Comparison of ENCODE assay signal across 10 cellular contexts in genomic region chr14:51507556-51508511, GRCh38.
DNase-seq lines count a peak whose midpoint lies in the region; ATAC-seq and TF ChIP-seq lines count a peak whose summit lies in the region.
"Had no signal": no experiment of that assay in that cellular context is flagged by ENCODE, and none has a peak within 500 bp of the region (broad histone marks: within the 10 kb centered on the region; RNA-seq: fewer than 3 reads in every experiment).

No MANE protein-coding gene starts in this region.

- intact Hi-C loops in mucosa of descending colon (cut with DNase I, micrococcal nuclease): no loop called here
- intact Hi-C loops in vagina (cut with DNase I): no loop called here

- H3K36me3 ChIP-seq in mucosa of descending colon (ENCODE audit: low read depth) (no peaks in the 10 kb centered on the region), vagina (no peaks in the 10 kb centered on the region)

- H3K4me1 ChIP-seq in mucosa of descending colon (ENCODE audit: low read depth): no peaks in the 10 kb centered on the region
- H3K4me1 ChIP-seq in vagina: peaks cover 23% of the 10 kb centered on the region
- H3K4me1 ChIP-seq: A549 had no signal

- peak overlapping the region; percentile 70 for H3K27ac ChIP-seq in vagina
- H3K27ac ChIP-seq: A549, HL-60 had no signal

- no peak overlapping the region for H3K4me3 ChIP-seq in choroid plexus epithelial cell (ENCODE audit: low read depth, low read length)
- no peak overlapping the region for H3K4me3 ChIP-seq in mucosa of descending colon
- no peak overlapping the region for H3K4me3 ChIP-seq in vagina
- H3K4me3 ChIP-seq: A549 had no signal

- peak; percentile 4 for DNase-seq in NCI-H510A treated with DMSO at 0.1 percent for 48 hours (lab: John Stamatoyannopoulos, UW)
- no peak for DNase-seq in NCI-H510A (lab: John Stamatoyannopoulos, UW)
- peak; percentile 64 for DNase-seq in choroid plexus epithelial cell (ENCODE audit: low read depth)
- DNase-seq in mucosa of descending colon: peak; percentile 44 to 63 (median 45)
- no peak for DNase-seq in vagina (ENCODE audit: extremely low spot score in 2 of 2)
- DNase-seq in NCI-H774 (lab: John Stamatoyannopoulos, UW): no peak
- DNase-seq in NOMO-1 treated with dmso at 0.1 percent for 144 hours (lab: John Stamatoyannopoulos, UW; ENCODE audit: unreplicated experiment): no peak
- DNase-seq in GOT3 (lab: John Stamatoyannopoulos, UW): no peak

- H3K9me3 ChIP-seq in mucosa of descending colon: no peaks in the 10 kb centered on the region
- H3K9me3 ChIP-seq in vagina: no peaks in the 10 kb centered on the region
- H3K9me3 ChIP-seq: A549 had no signal

- ATAC-seq in mucosa of descending colon: peak; percentile 36
- ATAC-seq: A549 had no signal

- no peak for TF ChIP-seq POLR2A in vagina (IDR thresholded peaks at IDR 0.05)

- TF ChIP-seq CTCF in choroid plexus epithelial cell (conservative IDR thresholded peaks at IDR 0.05; ENCODE audit: low read depth, low read length) (no peak), mucosa of descending colon (IDR thresholded peaks at IDR 0.05) (no peak), vagina (IDR thresholded peaks at IDR 0.05) (no peak)

- no peaks in the 10 kb centered on the region for H3K27me3 ChIP-seq in vagina

Comparison
In these comparisons a context has a peak if more than half of its experiments do, and no peak if none do; other contexts are left out.
1. DNase-seq: peak in NCI-H510A treated with DMSO at 0.1 percent for 48 hours (single experiment), choroid plexus epithelial cell (single experiment) and mucosa of descending colon (3 of 3); none in NCI-H510A (single experiment), vagina (0 of 2), NCI-H774 (single experiment), NOMO-1 treated with dmso at 0.1 percent for 144 hours (single experiment) and GOT3 (single experiment).